Comparison of ENCODE assay signal across 16 cellular contexts in genomic region chr16:85994492-85995433, GRCh38.
DNase-seq lines count a peak whose midpoint lies in the region; ATAC-seq and TF ChIP-seq lines count a peak whose summit lies in the region.
"Had no signal": no experiment of that assay in that cellular context is flagged by ENCODE, and none has a peak within 500 bp of the region (broad histone marks: within the 10 kb centered on the region; RNA-seq: fewer than 3 reads in every experiment).

No MANE protein-coding gene starts in this region.

- no peak overlapping the region for H4K12ac ChIP-seq in trophoblast cell (ENCODE audit: low read depth, low read length)

- intact Hi-C loops in OCI-LY7 (cut with micrococcal nuclease; ENCODE audit: unreplicated experiment): no loop called here
- intact Hi-C loops in stomach (cut with DNase I; ENCODE audit: low total_unique reads): no loop called here

- H3K9me3 Mint-ChIP-seq in activated T-cell treated with anti-CD3 and anti-CD28 coated beads, Interleukin-2, amount 50 U/mL, for 24 hours: no peaks in the 10 kb centered on the region
- H3K9me3 Mint-ChIP-seq: CD8-positive, alpha-beta memory T cell; H9 had no signal

- H3K9ac ChIP-seq in trophoblast cell (ENCODE audit: low read length): no peak overlapping the region

- H4K91ac ChIP-seq in trophoblast cell (ENCODE audit: low read depth, low read length): no peak overlapping the region

- H3K4me2 ChIP-seq in OCI-LY7 (ENCODE audit: low read length) (peak overlapping the region; percentile 70), trophoblast cell (ENCODE audit: low read length) (no peak overlapping the region)
- H3K4me2 ChIP-seq: A549 had no signal

- no peak for TF ChIP-seq POLR2A in stomach (IDR thresholded peaks at IDR 0.05)
- TF ChIP-seq POLR2A in gastroesophageal sphincter (IDR thresholded peaks at IDR 0.05): no peak

- no peak overlapping the region for H2AK5ac ChIP-seq in trophoblast cell (ENCODE audit: low read length)

- H3K9me3 ChIP-seq in OCI-LY7 (ENCODE audit: low read length) (no peaks in the 10 kb centered on the region), stomach (no peaks in the 10 kb centered on the region), gastroesophageal sphincter (no peaks in the 10 kb centered on the region), trophoblast cell (ENCODE audit: insufficient read depth, low read depth, low read length) (no peaks in the 10 kb centered on the region)
- H3K9me3 ChIP-seq: A549, adrenal gland had no signal

- no peak for ATAC-seq in gastroesophageal sphincter
- ATAC-seq: A549 had no signal

- no peaks in the 10 kb centered on the region for H3K36me3 Mint-ChIP-seq in activated T-cell treated with anti-CD3 and anti-CD28 coated beads, Interleukin-2, amount 50 U/mL, for 24 hours (ENCODE audit: low read depth)
- H3K36me3 Mint-ChIP-seq: CD8-positive, alpha-beta memory T cell had no signal

- peak; percentile 32 for DNase-seq in activated T-cell treated with anti-CD3 and anti-CD28 coated beads, Interleukin-2, amount 50 U/mL, for 24 hours
- no peak for DNase-seq in activated T-cell treated with anti-CD3 and anti-CD28 coated beads, Interleukin-2, amount 50 U/mL, for 48 hours
- DNase-seq in OCI-LY7 (ENCODE audit: low spot score) (peak; percentile 73), islet precursor cell (peak; percentile 44), stomach (peak; percentile 13), trophoblast cell (no peak)
- no peak for DNase-seq in stimulated activated CD4-positive, alpha-beta T cell treated with anti-CD3 and anti-CD28 coated beads, Interleukin-12 subunit alpha, Interleukin-12 subunit beta, amount 100 ng/mL, for 4 hours
- DNase-seq: activated CD4-positive, alpha-beta T cell treated with anti-CD3 and anti-CD28 coated beads for 1 hour; CD8-positive, alpha-beta memory T cell; H9; NCI-H1436; NCI-H226; SHP77 treated with DMSO at 0.1 percent for 48 hours had no signal

- H3K27ac ChIP-seq in OCI-LY7 (ENCODE audit: low read depth, low read length, poor library complexity, severe bottlenecking): peak overlapping the region; percentile 63
- no peak overlapping the region for H3K27ac ChIP-seq in stomach
- H3K27ac ChIP-seq in gastroesophageal sphincter: no peak overlapping the region
- H3K27ac ChIP-seq in trophoblast cell (ENCODE audit: low read depth, low read length): no peak overlapping the region
- H3K27ac ChIP-seq: A549, adrenal gland had no signal

- 83 to 90% (median 88%) methylated on average over 20 of the region's 20 CpGs for WGBS in stomach, 5 donors
- 69 to 73% methylated on average over 7 to 8 of the region's 20 CpGs for WGBS in gastroesophageal sphincter (ENCODE audit: low coverage in 1 of 2), 2 donors
- WGBS in trophoblast cell (ENCODE audit: extremely low coverage, insufficient coverage, insufficient read length): no CpG with 5 or more reads among the region's 20 CpGs

- BruUV-seq in OCI-LY7 (replicated peaks; lab: Mats Ljungman, UMichigan): no TSS peak

- H2AFZ ChIP-seq in OCI-LY7 (ENCODE audit: low read length): peak overlapping the region; percentile 90
- H2AFZ ChIP-seq in trophoblast cell (ENCODE audit: insufficient read depth, low read length, poor library complexity): no peak overlapping the region

- H2BK5ac ChIP-seq in trophoblast cell (ENCODE audit: low read depth, low read length, poor library complexity): no peak overlapping the region

- peaks cover 83% of the 10 kb centered on the region for H3K4me1 Mint-ChIP-seq in activated T-cell treated with anti-CD3 and anti-CD28 coated beads, Interleukin-2, amount 50 U/mL, for 24 hours (ENCODE audit: low read depth)

- no peak overlapping the region for H3K4me3 Mint-ChIP-seq in activated T-cell treated with anti-CD3 and anti-CD28 coated beads, Interleukin-2, amount 50 U/mL, for 24 hours
- H3K4me3 Mint-ChIP-seq: H9 had no signal

- H3K23ac ChIP-seq in trophoblast cell (ENCODE audit: low read length): no peak overlapping the region

- H3K4me1 ChIP-seq in OCI-LY7 (ENCODE audit: insufficient read depth, low read length, poor library complexity, severe bottlenecking) (peaks cover 69% of the 10 kb centered on the region), stomach (peaks cover 0 to 4% (median 0%) of the 10 kb centered on the region in 4 donors), gastroesophageal sphincter (no peaks in the 10 kb centered on the region), trophoblast cell (ENCODE audit: control insufficient read depth in 1 of 2, insufficient read depth in 2 of 2, low read length in 2 of 2) (no peaks in the 10 kb centered on the region)
- H3K4me1 ChIP-seq: A549, adrenal gland had no signal

- H3K79me1 ChIP-seq in trophoblast cell (ENCODE audit: low read length): no peaks in the 10 kb centered on the region

- H3K9me2 ChIP-seq in OCI-LY7 (ENCODE audit: insufficient read depth, low read length): no peaks in the 10 kb centered on the region

- no peak overlapping the region for H2BK120ac ChIP-seq in trophoblast cell (ENCODE audit: insufficient read depth, low read length, poor library complexity)

- H3K4ac ChIP-seq in trophoblast cell (ENCODE audit: low read depth, low read length): no peak overlapping the region

- no peak overlapping the region for H3K14ac ChIP-seq in trophoblast cell (ENCODE audit: low read length)

- H4K8ac ChIP-seq in trophoblast cell (ENCODE audit: low read depth, low read length): no peak overlapping the region

- CTCF ChIA-PET in OCI-LY7 (lab: Charles Lee; ENCODE audit: unreplicated experiment): no interaction called here

- H3K27me3 Mint-ChIP-seq in activated T-cell treated with anti-CD3 and anti-CD28 coated beads, Interleukin-2, amount 50 U/mL, for 24 hours: no peaks in the 10 kb centered on the region

- H3K27ac Mint-ChIP-seq in activated T-cell treated with anti-CD3 and anti-CD28 coated beads, Interleukin-2, amount 50 U/mL, for 24 hours: peak overlapping the region; percentile 86

- TF ChIP-seq EP300 in stomach (IDR thresholded peaks at IDR 0.05): no peak
- TF ChIP-seq EP300 in gastroesophageal sphincter (IDR thresholded peaks at IDR 0.05): no peak

- no peak for TF ChIP-seq CTCF in OCI-LY7 (conservative IDR thresholded peaks at IDR 0.05; ENCODE audit: low read length)
- TF ChIP-seq CTCF in stomach (IDR thresholded peaks at IDR 0.05): no peak
- no peak for TF ChIP-seq CTCF in gastroesophageal sphincter (IDR thresholded peaks at IDR 0.05)

- no peaks in the 10 kb centered on the region for H4K20me1 ChIP-seq in OCI-LY7 (ENCODE audit: insufficient read depth, low read length)

- no peak overlapping the region for H3K18ac ChIP-seq in trophoblast cell (ENCODE audit: low read length)

- H3K4me3 ChIP-seq in OCI-LY7 (ENCODE audit: low read depth, low read length, poor library complexity, severe bottlenecking) (peak overlapping the region; percentile 50), stomach (no peak overlapping the region), gastroesophageal sphincter (no peak overlapping the region), trophoblast cell (ENCODE audit: low read depth, low read length) (no peak overlapping the region)
- H3K4me3 ChIP-seq: A549, adrenal gland had no signal

- POLR2A ChIA-PET in OCI-LY7 (lab: Charles Lee): interaction anchor here (1.4 to 1.5 kb wide), 2 partner anchors 15 to 87 kb away, joined by 3 read pairs; no protein-coding TSS in a partner anchor

- H2BK12ac ChIP-seq in trophoblast cell (ENCODE audit: low read length): no peak overlapping the region

- no peaks in the 10 kb centered on the region for H3K36me3 ChIP-seq in OCI-LY7 (ENCODE audit: insufficient read depth, low read length)
- H3K36me3 ChIP-seq in stomach: no peaks in the 10 kb centered on the region
- no peaks in the 10 kb centered on the region for H3K36me3 ChIP-seq in gastroesophageal sphincter
- H3K36me3 ChIP-seq in trophoblast cell (ENCODE audit: control insufficient read depth in 1 of 2, insufficient read depth in 2 of 2, low read length in 2 of 2): no peaks in the 10 kb centered on the region
- H3K36me3 ChIP-seq: adrenal gland had no signal

- H3K79me2 ChIP-seq in OCI-LY7 (ENCODE audit: insufficient read depth, low read depth, low read length) (no peaks in the 10 kb centered on the region), trophoblast cell (ENCODE audit: control insufficient read depth, insufficient read depth, low read length, poor library complexity) (no peaks in the 10 kb centered on the region)

- H3K27me3 ChIP-seq in stomach (peaks cover 0 to 18% (median 0%) of the 10 kb centered on the region in 3 donors), gastroesophageal sphincter (peaks cover 6% of the 10 kb centered on the region), trophoblast cell (ENCODE audit: insufficient read depth, low read length) (no peaks in the 10 kb centered on the region)

Comparison
In these comparisons a context has a peak if more than half of its experiments do, and no peak if none do; other contexts are left out.
1. DNase-seq: peak in activated T-cell treated with anti-CD3 and anti-CD28 coated beads, Interleukin-2, amount 50 U/mL, for 24 hours (single experiment), OCI-LY7 (single experiment), islet precursor cell (single experiment) and stomach (single experiment); none in activated T-cell treated with anti-CD3 and anti-CD28 coated beads, Interleukin-2, amount 50 U/mL, for 48 hours (0 of 2), stimulated activated CD4-positive, alpha-beta T cell treated with anti-CD3 and anti-CD28 coated beads, Interleukin-12 subunit alpha, Interleukin-12 subunit beta, amount 100 ng/mL, for 4 hours (single experiment) and trophoblast cell (0 of 2).